1 cellular context compared by ENCODE assay signal in genomic region chr20:44547419-44547818, GRCh38.
TF ChIP-seq lines count a peak whose summit lies in the region.

No MANE protein-coding gene starts in this region.

TF ChIP-seq in SK-N-SH, 30 proteins besides CTCF, POLR2A, EP300 and RAD21 (continued from another document):
- TF ChIP-seq REST (IDR thresholded peaks at IDR 0.05; ENCODE audit: low read depth, low read length) = no peak
- no peak for TF ChIP-seq ZBTB33 (IDR thresholded peaks at IDR 0.05; ENCODE audit: borderline replicate concordance, low read depth)
